ENCODE assay signal across 1 cellular context in the genomic region with DNA sequence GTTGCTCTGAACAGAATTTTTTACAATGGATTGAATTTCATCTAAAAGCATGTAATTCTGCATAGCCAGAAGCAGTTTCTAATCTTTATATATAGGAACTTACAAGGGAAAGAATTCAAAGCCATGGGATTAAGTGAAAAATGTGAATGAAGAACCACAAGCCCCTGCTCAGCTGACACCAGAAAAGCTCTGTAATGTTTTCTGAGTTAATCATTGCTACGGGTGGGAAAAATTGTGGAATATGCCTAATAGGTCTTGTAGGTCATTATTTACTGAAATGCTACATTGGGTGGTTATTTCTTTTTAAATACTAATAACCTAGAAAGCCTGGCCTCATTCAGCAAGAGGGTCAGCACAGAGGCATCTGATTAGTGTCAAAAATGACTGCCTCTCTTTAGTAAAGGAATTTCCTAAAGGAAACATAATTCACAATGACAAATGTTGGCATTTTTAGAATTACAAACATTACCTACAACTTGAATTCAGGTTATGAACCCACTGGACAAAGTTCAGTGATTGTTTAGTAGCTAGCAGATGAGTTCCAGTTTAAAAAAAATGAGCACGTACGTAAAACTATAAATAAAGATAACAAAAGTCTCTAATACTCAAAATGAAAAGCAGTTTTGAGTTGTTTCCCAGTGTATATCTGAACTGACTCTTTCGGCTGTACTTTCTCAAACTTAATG.
TF ChIP-seq lines count a peak whose summit lies in the region.

No MANE protein-coding gene starts in this region.

TF ChIP-seq in HepG2, 621 proteins besides CTCF, POLR2A, EP300 and RAD21 (continued from another document and continues in another):
- TF ChIP-seq MED1 (CRISPR knock-in tag; IDR thresholded peaks at IDR 0.05) (peak; percentile 65), PLRG1 (conservative IDR thresholded peaks at IDR 0.05) (no peak), NCOR1 (IDR thresholded peaks at IDR 0.05; ENCODE audit: borderline replicate concordance, low read length) (peak; percentile 73; the same call in 1 of the 2 replicates), HNF4G (IDR thresholded peaks at IDR 0.05; ENCODE audit: borderline replicate concordance, low read depth, low read length) (peak; percentile 16; the same call in 1 of the 2 replicates), HNF4G (CRISPR knock-in tag; IDR thresholded peaks at IDR 0.05; ENCODE audit: borderline replicate concordance, low read depth) (no peak), SMC3 (IDR thresholded peaks at IDR 0.05; ENCODE audit: low read length) (peak; percentile 3; the same call in 1 of the 2 replicates), NFIC (IDR thresholded peaks at IDR 0.05; ENCODE audit: low read length) (peak; percentile 37; the same call in 1 of the 2 replicates), ZNF264 (CRISPR knock-in tag; IDR thresholded peaks at IDR 0.05) (no peak), SAP130 (CRISPR knock-in tag; IDR thresholded peaks at IDR 0.05; ENCODE audit: low read depth) (peak; percentile 41; the same call in 1 of the 2 replicates), TCF7 (IDR thresholded peaks at IDR 0.05; ENCODE audit: low read depth) (peak; percentile 34; the same call in 1 of the 2 replicates), NR2F1 (CRISPR knock-in tag; IDR thresholded peaks at IDR 0.05) (peak in 1 of 2 experiments; percentile 53; a peak in 2 of 4 replicates), RXRB (CRISPR knock-in tag; IDR thresholded peaks at IDR 0.05; ENCODE audit: borderline replicate concordance) (peak; percentile 65; the same call in 1 of the 2 replicates), SOX6 (IDR thresholded peaks at IDR 0.05) (no peak), SOX6 (CRISPR knock-in tag; IDR thresholded peaks at IDR 0.05) (peak; percentile 56; the same call in 1 of the 2 replicates), NFIB (CRISPR knock-in tag; IDR thresholded peaks at IDR 0.05; ENCODE audit: borderline replicate concordance) (no peak), CREB1 (IDR thresholded peaks at IDR 0.05) (no peak), CREB1 (CRISPR knock-in tag; IDR thresholded peaks at IDR 0.05) (0 out of 2 replicates have a peak, but pooled peaks have one; percentile 24), TBX2 (CRISPR knock-in tag; IDR thresholded peaks at IDR 0.05; ENCODE audit: borderline replicate concordance) (peak; percentile 22; the same call in 1 of the 2 replicates), CREM (IDR thresholded peaks at IDR 0.05) (peak; percentile 25; the same call in 1 of the 2 replicates), CREM (CRISPR knock-in tag; IDR thresholded peaks at IDR 0.05) (no peak), NR2F6 (IDR thresholded peaks at IDR 0.05) (peak; percentile 57), NR2F6 (CRISPR knock-in tag; IDR thresholded peaks at IDR 0.05) (no peak), SIX1 (CRISPR knock-in tag; IDR thresholded peaks at IDR 0.05; ENCODE audit: borderline replicate concordance) (peak; percentile 23; the same call in 1 of the 2 replicates), HNF4A (CRISPR knock-in tag; IDR thresholded peaks at IDR 0.05) (peak; percentile 61), SOX5 (CRISPR knock-in tag; IDR thresholded peaks at IDR 0.05; ENCODE audit: borderline replicate concordance) (peak; percentile 62; the same call in 1 of the 2 replicates), BCL6 (CRISPR knock-in tag; IDR thresholded peaks at IDR 0.05) (peak; percentile 83), MIXL1 (CRISPR knock-in tag; IDR thresholded peaks at IDR 0.05) (0 out of 2 replicates have a peak, but pooled peaks have one; percentile 25), ARHGAP35 (CRISPR knock-in tag; IDR thresholded peaks at IDR 0.05; ENCODE audit: borderline replicate concordance) (no peak), STAT5B (CRISPR knock-in tag; IDR thresholded peaks at IDR 0.05) (no peak), ZNF12 (CRISPR knock-in tag; IDR thresholded peaks at IDR 0.05) (no peak), ZNF629 (CRISPR knock-in tag; conservative IDR thresholded peaks at IDR 0.05) (0 out of 2 replicates have a peak, but pooled peaks have one; percentile 19)
- TF ChIP-seq, protein P1, sequence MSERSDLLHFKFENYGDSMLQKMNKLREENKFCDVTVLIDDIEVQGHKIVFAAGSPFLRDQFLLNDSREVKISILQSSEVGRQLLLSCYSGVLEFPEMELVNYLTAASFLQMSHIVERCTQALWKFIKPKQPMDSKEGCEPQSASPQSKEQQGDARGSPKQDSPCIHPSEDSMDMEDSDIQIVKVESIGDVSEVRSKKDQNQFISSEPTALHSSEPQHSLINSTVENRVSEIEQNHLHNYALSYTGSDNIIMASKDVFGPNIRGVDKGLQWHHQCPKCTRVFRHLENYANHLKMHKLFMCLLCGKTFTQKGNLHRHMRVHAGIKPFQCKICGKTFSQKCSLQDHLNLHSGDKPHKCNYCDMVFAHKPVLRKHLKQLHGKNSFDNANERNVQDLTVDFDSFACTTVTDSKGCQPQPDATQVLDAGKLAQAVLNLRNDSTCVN (CRISPR knock-in tag; IDR thresholded peaks at IDR 0.05; ENCODE audit: borderline replicate concordance), result no peak
- TF ChIP-seq, protein P2, sequence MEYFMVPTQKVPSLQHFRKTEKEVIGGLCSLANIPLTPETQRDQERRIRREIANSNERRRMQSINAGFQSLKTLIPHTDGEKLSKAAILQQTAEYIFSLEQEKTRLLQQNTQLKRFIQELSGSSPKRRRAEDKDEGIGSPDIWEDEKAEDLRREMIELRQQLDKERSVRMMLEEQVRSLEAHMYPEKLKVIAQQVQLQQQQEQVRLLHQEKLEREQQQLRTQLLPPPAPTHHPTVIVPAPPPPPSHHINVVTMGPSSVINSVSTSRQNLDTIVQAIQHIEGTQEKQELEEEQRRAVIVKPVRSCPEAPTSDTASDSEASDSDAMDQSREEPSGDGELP (IDR thresholded peaks at IDR 0.05; ENCODE audit: borderline replicate concordance, low read depth), result peak; percentile 67; the same call in 1 of the 2 replicates
- TF ChIP-seq, protein P3, sequence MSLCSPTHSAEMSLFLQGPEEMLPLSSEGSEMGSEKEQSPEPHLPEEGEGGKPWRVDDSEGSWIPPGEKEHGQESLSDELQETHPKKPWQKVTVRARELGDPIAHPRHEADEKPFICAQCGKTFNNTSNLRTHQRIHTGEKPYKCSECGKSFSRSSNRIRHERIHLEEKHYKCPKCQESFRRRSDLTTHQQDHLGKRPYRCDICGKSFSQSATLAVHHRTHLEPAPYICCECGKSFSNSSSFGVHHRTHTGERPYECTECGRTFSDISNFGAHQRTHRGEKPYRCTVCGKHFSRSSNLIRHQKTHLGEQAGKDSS (CRISPR knock-in tag; IDR thresholded peaks at IDR 0.05; ENCODE audit: borderline replicate concordance, low read depth), result no peak
- TF ChIP-seq, protein P4, sequence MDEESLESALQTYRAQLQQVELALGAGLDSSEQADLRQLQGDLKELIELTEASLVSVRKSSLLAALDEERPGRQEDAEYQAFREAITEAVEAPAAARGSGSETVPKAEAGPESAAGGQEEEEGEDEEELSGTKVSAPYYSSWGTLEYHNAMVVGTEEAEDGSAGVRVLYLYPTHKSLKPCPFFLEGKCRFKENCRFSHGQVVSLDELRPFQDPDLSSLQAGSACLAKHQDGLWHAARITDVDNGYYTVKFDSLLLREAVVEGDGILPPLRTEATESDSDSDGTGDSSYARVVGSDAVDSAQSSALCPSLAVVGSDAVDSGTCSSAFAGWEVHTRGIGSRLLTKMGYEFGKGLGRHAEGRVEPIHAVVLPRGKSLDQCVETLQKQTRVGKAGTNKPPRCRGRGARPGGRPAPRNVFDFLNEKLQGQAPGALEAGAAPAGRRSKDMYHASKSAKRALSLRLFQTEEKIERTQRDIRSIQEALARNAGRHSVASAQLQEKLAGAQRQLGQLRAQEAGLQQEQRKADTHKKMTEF (CRISPR knock-in tag; IDR thresholded peaks at IDR 0.05), result peak; percentile 44; the same call in 1 of the 2 replicates
- TF ChIP-seq, protein P5, sequence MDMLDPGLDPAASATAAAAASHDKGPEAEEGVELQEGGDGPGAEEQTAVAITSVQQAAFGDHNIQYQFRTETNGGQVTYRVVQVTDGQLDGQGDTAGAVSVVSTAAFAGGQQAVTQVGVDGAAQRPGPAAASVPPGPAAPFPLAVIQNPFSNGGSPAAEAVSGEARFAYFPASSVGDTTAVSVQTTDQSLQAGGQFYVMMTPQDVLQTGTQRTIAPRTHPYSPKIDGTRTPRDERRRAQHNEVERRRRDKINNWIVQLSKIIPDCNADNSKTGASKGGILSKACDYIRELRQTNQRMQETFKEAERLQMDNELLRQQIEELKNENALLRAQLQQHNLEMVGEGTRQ (IDR thresholded peaks at IDR 0.05; ENCODE audit: low read depth, low read length), result no peak
- TF ChIP-seq, protein P5 (CRISPR knock-in tag; IDR thresholded peaks at IDR 0.05; ENCODE audit: borderline replicate concordance), result no peak
- TF ChIP-seq, protein P6, sequence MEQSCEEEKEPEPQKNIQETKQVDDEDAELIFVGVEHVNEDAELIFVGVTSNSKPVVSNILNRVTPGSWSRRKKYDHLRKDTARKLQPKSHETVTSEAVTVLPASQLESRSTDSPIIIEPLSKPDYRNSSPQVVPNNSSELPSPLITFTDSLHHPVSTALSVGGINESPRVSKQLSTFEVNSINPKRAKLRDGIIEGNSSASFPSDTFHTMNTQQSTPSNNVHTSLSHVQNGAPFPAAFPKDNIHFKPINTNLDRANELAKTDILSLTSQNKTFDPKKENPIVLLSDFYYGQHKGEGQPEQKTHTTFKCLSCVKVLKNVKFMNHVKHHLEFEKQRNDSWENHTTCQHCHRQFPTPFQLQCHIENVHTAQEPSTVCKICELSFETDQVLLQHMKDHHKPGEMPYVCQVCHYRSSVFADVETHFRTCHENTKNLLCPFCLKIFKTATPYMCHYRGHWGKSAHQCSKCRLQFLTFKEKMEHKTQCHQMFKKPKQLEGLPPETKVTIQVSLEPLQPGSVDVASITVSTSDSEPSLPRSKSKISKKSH (CRISPR knock-in tag; IDR thresholded peaks at IDR 0.05; ENCODE audit: borderline replicate concordance), result no peak
- TF ChIP-seq, protein P7, sequence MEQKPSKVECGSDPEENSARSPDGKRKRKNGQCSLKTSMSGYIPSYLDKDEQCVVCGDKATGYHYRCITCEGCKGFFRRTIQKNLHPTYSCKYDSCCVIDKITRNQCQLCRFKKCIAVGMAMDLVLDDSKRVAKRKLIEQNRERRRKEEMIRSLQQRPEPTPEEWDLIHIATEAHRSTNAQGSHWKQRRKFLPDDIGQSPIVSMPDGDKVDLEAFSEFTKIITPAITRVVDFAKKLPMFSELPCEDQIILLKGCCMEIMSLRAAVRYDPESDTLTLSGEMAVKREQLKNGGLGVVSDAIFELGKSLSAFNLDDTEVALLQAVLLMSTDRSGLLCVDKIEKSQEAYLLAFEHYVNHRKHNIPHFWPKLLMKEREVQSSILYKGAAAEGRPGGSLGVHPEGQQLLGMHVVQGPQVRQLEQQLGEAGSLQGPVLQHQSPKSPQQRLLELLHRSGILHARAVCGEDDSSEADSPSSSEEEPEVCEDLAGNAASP (CRISPR knock-in tag; IDR thresholded peaks at IDR 0.05; ENCODE audit: borderline replicate concordance), result 0 out of 2 replicates have a peak, but pooled peaks have one; percentile 17
- TF ChIP-seq, protein P8, sequence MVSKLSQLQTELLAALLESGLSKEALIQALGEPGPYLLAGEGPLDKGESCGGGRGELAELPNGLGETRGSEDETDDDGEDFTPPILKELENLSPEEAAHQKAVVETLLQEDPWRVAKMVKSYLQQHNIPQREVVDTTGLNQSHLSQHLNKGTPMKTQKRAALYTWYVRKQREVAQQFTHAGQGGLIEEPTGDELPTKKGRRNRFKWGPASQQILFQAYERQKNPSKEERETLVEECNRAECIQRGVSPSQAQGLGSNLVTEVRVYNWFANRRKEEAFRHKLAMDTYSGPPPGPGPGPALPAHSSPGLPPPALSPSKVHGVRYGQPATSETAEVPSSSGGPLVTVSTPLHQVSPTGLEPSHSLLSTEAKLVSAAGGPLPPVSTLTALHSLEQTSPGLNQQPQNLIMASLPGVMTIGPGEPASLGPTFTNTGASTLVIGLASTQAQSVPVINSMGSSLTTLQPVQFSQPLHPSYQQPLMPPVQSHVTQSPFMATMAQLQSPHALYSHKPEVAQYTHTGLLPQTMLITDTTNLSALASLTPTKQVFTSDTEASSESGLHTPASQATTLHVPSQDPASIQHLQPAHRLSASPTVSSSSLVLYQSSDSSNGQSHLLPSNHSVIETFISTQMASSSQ (IDR thresholded peaks at IDR 0.05; ENCODE audit: low read depth), result peak; percentile 78
- TF ChIP-seq, protein P8 (CRISPR knock-in tag; IDR thresholded peaks at IDR 0.05; ENCODE audit: borderline replicate concordance), result no peak
- TF ChIP-seq, protein P9, sequence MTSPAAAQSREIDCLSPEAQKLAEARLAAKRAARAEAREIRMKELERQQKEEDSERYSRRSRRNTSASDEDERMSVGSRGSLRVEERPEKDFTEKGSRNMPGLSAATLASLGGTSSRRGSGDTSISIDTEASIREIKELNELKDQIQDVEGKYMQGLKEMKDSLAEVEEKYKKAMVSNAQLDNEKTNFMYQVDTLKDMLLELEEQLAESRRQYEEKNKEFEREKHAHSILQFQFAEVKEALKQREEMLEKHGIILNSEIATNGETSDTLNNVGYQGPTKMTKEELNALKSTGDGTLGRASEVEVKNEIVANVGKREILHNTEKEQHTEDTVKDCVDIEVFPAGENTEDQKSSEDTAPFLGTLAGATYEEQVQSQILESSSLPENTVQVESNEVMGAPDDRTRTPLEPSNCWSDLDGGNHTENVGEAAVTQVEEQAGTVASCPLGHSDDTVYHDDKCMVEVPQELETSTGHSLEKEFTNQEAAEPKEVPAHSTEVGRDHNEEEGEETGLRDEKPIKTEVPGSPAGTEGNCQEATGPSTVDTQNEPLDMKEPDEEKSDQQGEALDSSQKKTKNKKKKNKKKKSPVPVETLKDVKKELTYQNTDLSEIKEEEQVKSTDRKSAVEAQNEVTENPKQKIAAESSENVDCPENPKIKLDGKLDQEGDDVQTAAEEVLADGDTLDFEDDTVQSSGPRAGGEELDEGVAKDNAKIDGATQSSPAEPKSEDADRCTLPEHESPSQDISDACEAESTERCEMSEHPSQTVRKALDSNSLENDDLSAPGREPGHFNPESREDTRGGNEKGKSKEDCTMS (CRISPR knock-in tag; conservative IDR thresholded peaks at IDR 0.05), result no peak
